In genomic region chr17:58631523-58632323, GRCh38 we compare ENCODE assay signal across 1 cellular context.
TF ChIP-seq lines count a peak whose summit lies in the region.

No MANE protein-coding gene starts in this region.

TF ChIP-seq in K562, 482 proteins besides CTCF, POLR2A, EP300 and RAD21 (continued from another document and continues in another):
- TF ChIP-seq CBX3 (IDR thresholded peaks at IDR 0.05; ENCODE audit: borderline replicate concordance in 1 of 2, low read length in 2 of 2) (peak in 1 of 2 experiments; percentile 91; a peak in 2 of 3 replicates), TRIM25 (IDR thresholded peaks at IDR 0.05; ENCODE audit: borderline replicate concordance) (peak; percentile 93), ZNF232 (CRISPR knock-in tag; IDR thresholded peaks at IDR 0.05) (no peak), CTCFL (IDR thresholded peaks at IDR 0.05; ENCODE audit: borderline replicate concordance, insufficient read depth, low read depth, low read length, poor library complexity, severe bottlenecking) (peak; percentile 38), ZNF764 (CRISPR knock-in tag; IDR thresholded peaks at IDR 0.05; ENCODE audit: low read depth) (peak; percentile 89), MTA3 (IDR thresholded peaks at IDR 0.05; ENCODE audit: borderline replicate concordance) (peak; percentile 98), CCAR2 (IDR thresholded peaks at IDR 0.05; ENCODE audit: low read depth, low read length) (no peak), ZNF24 (IDR thresholded peaks at IDR 0.05) (peak; percentile 70), SIRT6 (IDR thresholded peaks at IDR 0.05; ENCODE audit: low read depth, low read length) (no peak), HINFP (tag; conservative IDR thresholded peaks at IDR 0.05; ENCODE audit: low read depth) (no peak), EWSR1 (IDR thresholded peaks at IDR 0.05; ENCODE audit: borderline replicate concordance, low read depth, partially characterized antibody) (peak; percentile 1), ZBTB5 (IDR thresholded peaks at IDR 0.05) (0 out of 2 replicates have a peak, but pooled peaks have one; percentile 1), ZNF57 (CRISPR knock-in tag; IDR thresholded peaks at IDR 0.05) (peak; percentile 96), GTF3C2 (IDR thresholded peaks at IDR 0.05; ENCODE audit: borderline replicate concordance, extremely low read depth, insufficient read length) (no peak), ZKSCAN8 (CRISPR knock-in tag; IDR thresholded peaks at IDR 0.05) (peak; percentile 92), HDAC8 (tag; IDR thresholded peaks at IDR 0.05) (no peak; the same call in 1 of the 2 replicates), AFF1 (IDR thresholded peaks at IDR 0.05; ENCODE audit: low read depth in 1 of 2, partially characterized antibody in 2 of 2) (peak; percentile 85 to 99), KLF1 (tag; IDR thresholded peaks at IDR 0.05) (peak; percentile 61; the same call in 1 of the 2 replicates), DMBX1 (CRISPR knock-in tag; IDR thresholded peaks at IDR 0.05; ENCODE audit: borderline replicate concordance) (0 out of 2 replicates have a peak, but pooled peaks have one; percentile 25), SMAD1 (IDR thresholded peaks at IDR 0.05; ENCODE audit: low read depth, low read length, partially characterized antibody) (peak; percentile 100), KLF10 (CRISPR knock-in tag; IDR thresholded peaks at IDR 0.05) (peak; percentile 98), NKRF (IDR thresholded peaks at IDR 0.05; ENCODE audit: borderline replicate concordance) (peak; percentile 88), ETS2 (tag; IDR thresholded peaks at IDR 0.05; ENCODE audit: borderline replicate concordance, poor library complexity, severe bottlenecking) (no peak), ZBTB7A (IDR thresholded peaks at IDR 0.05; ENCODE audit: borderline replicate concordance, control insufficient read depth, low read depth, low read length) (no peak), HMG20A (CRISPR knock-in tag; conservative IDR thresholded peaks at IDR 0.05) (peak; percentile 84; the same call in 1 of the 2 replicates), E2F6 (IDR thresholded peaks at IDR 0.05; ENCODE audit: borderline replicate concordance in 1 of 2, extremely low read depth in 1 of 2, insufficient read depth in 1 of 2, insufficient read length in 1 of 2, low read depth in 1 of 2, low read length in 1 of 2, poor library complexity in 1 of 2, severe bottlenecking in 1 of 2) (peak in 1 of 2 experiments; percentile 20), PHF21A (IDR thresholded peaks at IDR 0.05; ENCODE audit: borderline replicate concordance, low read depth) (peak; percentile 94), DDX20 (tag; IDR thresholded peaks at IDR 0.05; ENCODE audit: low read depth) (0 out of 2 replicates have a peak, but pooled peaks have one; percentile 59), FOS (IDR thresholded peaks at IDR 0.05; ENCODE audit: extremely low read depth, insufficient read length) (no peak), RBM39 (optimal IDR thresholded peaks at IDR 0.05; ENCODE audit: low read depth, low read length) (peak; percentile 99), ELF2 (CRISPR knock-in tag; IDR thresholded peaks at IDR 0.05) (peak; percentile 92), LARP7 (IDR thresholded peaks at IDR 0.05) (peak; percentile 91), SMARCA4 (IDR thresholded peaks at IDR 0.05) (peak; percentile 69), ZNF184 (CRISPR knock-in tag; IDR thresholded peaks at IDR 0.05) (no peak), TAF15 (IDR thresholded peaks at IDR 0.05; ENCODE audit: low read depth, low read length) (no peak), ZFP1 (CRISPR knock-in tag; IDR thresholded peaks at IDR 0.05) (peak; percentile 85), CREB5 (CRISPR knock-in tag; IDR thresholded peaks at IDR 0.05) (peak; percentile 97), SIN3A (IDR thresholded peaks at IDR 0.05; ENCODE audit: borderline replicate concordance in 2 of 2, control insufficient read depth in 1 of 2, low read depth in 2 of 2, low read length in 2 of 2) (peak; percentile 97 to 99), SP2 (IDR thresholded peaks at IDR 0.05; ENCODE audit: extremely low read depth, low read depth, low read length, poor library complexity, severe bottlenecking) (no peak), FOXK2 (conservative IDR thresholded peaks at IDR 0.05 in 1 of 2, IDR thresholded peaks at IDR 0.05 in 1 of 2; ENCODE audit: low read depth in 2 of 2) (peak; percentile 90 to 91), SMAD4 (CRISPR knock-in tag; conservative IDR thresholded peaks at IDR 0.05) (no peak; the same call in 1 of the 2 replicates), ZC3H11A (IDR thresholded peaks at IDR 0.05; ENCODE audit: low read depth, low read length) (peak; percentile 83; the same call in 1 of the 2 replicates), FIP1L1 (IDR thresholded peaks at IDR 0.05; ENCODE audit: low read depth, low read length, poor library complexity, severe bottlenecking) (no peak)
